ENCODE assay signal across 8 cellular contexts in the genomic region with DNA sequence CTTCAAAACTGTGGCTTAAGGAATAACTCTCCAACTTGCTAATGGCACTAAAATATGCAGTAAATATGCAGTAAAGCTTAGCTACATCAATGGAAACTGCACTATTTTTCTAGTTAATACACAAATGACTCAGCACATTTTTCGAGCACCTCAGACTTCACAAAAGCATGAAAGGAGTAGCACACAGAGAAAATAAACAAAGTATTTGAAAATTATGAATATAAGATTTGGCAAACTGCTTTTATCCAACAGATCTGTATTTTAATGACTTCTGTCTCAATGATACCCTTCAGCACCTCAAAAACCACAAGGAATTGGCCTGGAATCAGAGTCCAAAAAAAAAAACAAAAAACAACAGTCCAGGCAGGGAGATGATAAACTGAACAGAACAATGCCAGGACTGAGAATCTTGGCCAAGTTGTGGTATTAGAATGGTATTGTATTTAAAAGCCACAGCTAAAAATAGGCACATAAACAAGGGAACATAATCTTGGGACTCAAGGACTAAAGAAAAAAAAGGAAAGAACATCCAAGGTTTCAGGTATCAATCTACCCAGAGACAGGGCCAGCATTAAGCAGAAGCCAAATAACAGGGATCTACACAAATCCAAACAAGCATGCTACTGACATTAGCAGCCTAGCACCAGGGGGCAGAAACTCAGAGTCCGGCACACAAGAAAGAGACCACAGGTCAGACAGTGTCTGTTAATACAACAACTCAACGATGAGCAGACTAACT. TPM values are rescaled to one million over a fixed set of nuclear protein-coding genes. Genes with fewer than 3 reads are reported as not detected.
DNase-seq lines count a peak whose midpoint lies in the region; ATAC-seq and TF ChIP-seq lines count a peak whose summit lies in the region.

No MANE protein-coding gene starts in this region.

- peaks cover 42% of the 10 kb centered on the region for H4K20me1 ChIP-seq in osteoblast (ENCODE audit: insufficient read depth, low read length)

- H3K4me3 ChIP-seq in SJCRH30 (no peak overlapping the region), osteoblast (ENCODE audit: insufficient read depth, low read length) (no peak overlapping the region)

- TF ChIP-seq CTCF in osteoblast (IDR thresholded peaks at IDR 0.05; ENCODE audit: extremely low read depth, low read depth, low read length) = peak; percentile 29

- peaks cover 86% of the 10 kb centered on the region for H3K79me2 ChIP-seq in osteoblast (ENCODE audit: insufficient read depth, low read length)

- H3K4me1 ChIP-seq in SJCRH30 (peaks cover 19% of the 10 kb centered on the region), osteoblast (ENCODE audit: insufficient read depth, low read length) (peaks cover 41% of the 10 kb centered on the region)

- peak overlapping the region; percentile 69 for H3K4me2 ChIP-seq in osteoblast (ENCODE audit: insufficient read depth, low read length)

- H3K27ac ChIP-seq in SJCRH30 (no peak overlapping the region), osteoblast (ENCODE audit: low read depth, low read length) (peak overlapping the region; percentile 59)

- ATAC-seq in GM19043 (IDR thresholded peaks at IDR 0.05; ENCODE audit: low read depth, unreplicated experiment) (peak; percentile 37), GM18867 (IDR thresholded peaks at IDR 0.05; ENCODE audit: unreplicated experiment) (no peak)

- H3K9me3 ChIP-seq in SJCRH30 (replicated peaks) (0 out of 2 replicates have a peak, but pooled peaks cover 4% of the 10 kb centered on the region), osteoblast (ENCODE audit: low read depth, low read length) (no peaks in the 10 kb centered on the region)

- H2AFZ ChIP-seq in osteoblast (ENCODE audit: low read length) = no peak overlapping the region

- DNase-seq in AG08396 (ENCODE audit: low spot score) (peak; percentile 18), SJCRH30 (peak; percentile 64 to 78), erythroblast (lab: John Stamatoyannopoulos, UW) (peak; percentile 63 to 74), osteoblast (ENCODE audit: insufficient read length, low spot score, missing footprints) (peak; percentile 60), NCI-H1694 treated with DMSO at 0.1 percent for 48 hours (lab: John Stamatoyannopoulos, UW) (no peak)
- no peak for DNase-seq in stimulated activated CD4-positive, alpha-beta T cell treated with anti-CD3 and anti-CD28 coated beads, Interleukin-12 subunit alpha, Interleukin-12 subunit beta, amount 100 ng/mL, for 4 hours

- no peaks in the 10 kb centered on the region for H3K27me3 ChIP-seq in SJCRH30
- no peaks in the 10 kb centered on the region for H3K27me3 ChIP-seq in osteoblast (ENCODE audit: insufficient read depth, low read length)

- peaks cover 47% of the 10 kb centered on the region for H3K36me3 ChIP-seq in SJCRH30
- peaks cover 15% of the 10 kb centered on the region for H3K36me3 ChIP-seq in osteoblast (ENCODE audit: insufficient read depth, low read length)

- no peak for TF ChIP-seq POLR2A in erythroblast (IDR thresholded peaks at IDR 0.05; ENCODE audit: low read length)

RNA-seq across cellular contexts. Expression of a gene that starts 21.4 kb away (rescaled TPM):
- total RNA-seq in SJCRH30 (2014; rRNA removed; shearing (Covaris generic)) = 49.7 and 50.7 TPM in 2 replicates
- total RNA-seq in osteoblast = 45.2 and 46.9 TPM in 2 replicates

Comparison
In these comparisons a context has a peak if more than half of its experiments do, and no peak if none do; other contexts are left out.
1. DNase-seq: peak in AG08396 (single experiment), SJCRH30 (2 of 2), erythroblast (2 of 2) and osteoblast (single experiment); none in NCI-H1694 treated with DMSO at 0.1 percent for 48 hours (single experiment) and stimulated activated CD4-positive, alpha-beta T cell treated with anti-CD3 and anti-CD28 coated beads, Interleukin-12 subunit alpha, Interleukin-12 subunit beta, amount 100 ng/mL, for 4 hours (single experiment).